In genomic region chr9:129203556-129203909, GRCh38 we compare ENCODE assay signal across 1 cellular context.
TF ChIP-seq lines count a peak whose summit lies in the region.

No MANE protein-coding gene starts in this region.

TF ChIP-seq in H1, 55 proteins besides CTCF, POLR2A, EP300 and RAD21:
- TF ChIP-seq SIN3A (conservative IDR thresholded peaks at IDR 0.05 in 1 of 2, IDR thresholded peaks at IDR 0.05 in 1 of 2; ENCODE audit: low read depth in 1 of 2, low read length in 2 of 2) (no peak), POU5F1 (IDR thresholded peaks at IDR 0.05; ENCODE audit: low read depth, low read length) (no peak), CTBP2 (IDR thresholded peaks at IDR 0.05; ENCODE audit: borderline replicate concordance, insufficient read depth, insufficient read length, low read length) (no peak), SIRT6 (IDR thresholded peaks at IDR 0.05; ENCODE audit: low read length) (no peak), KDM4A (IDR thresholded peaks at IDR 0.05; ENCODE audit: low read depth, low read length, severe bottlenecking) (no peak), MAX (IDR thresholded peaks at IDR 0.05) (no peak), CBX8 (IDR thresholded peaks at IDR 0.05; ENCODE audit: borderline replicate concordance, low read depth, low read length) (no peak), SP2 (IDR thresholded peaks at IDR 0.05; ENCODE audit: low read length) (no peak), SP4 (IDR thresholded peaks at IDR 0.05; ENCODE audit: low read length) (no peak), SAP30 (IDR thresholded peaks at IDR 0.05; ENCODE audit: insufficient read depth, insufficient replicate concordance, low read length) (no peak), BACH1 (IDR thresholded peaks at IDR 0.05; ENCODE audit: low read length) (no peak)
TF ChIP-seq in H1: peak in this region for 0.
